11 cellular contexts compared by ENCODE assay signal in the genomic region with DNA sequence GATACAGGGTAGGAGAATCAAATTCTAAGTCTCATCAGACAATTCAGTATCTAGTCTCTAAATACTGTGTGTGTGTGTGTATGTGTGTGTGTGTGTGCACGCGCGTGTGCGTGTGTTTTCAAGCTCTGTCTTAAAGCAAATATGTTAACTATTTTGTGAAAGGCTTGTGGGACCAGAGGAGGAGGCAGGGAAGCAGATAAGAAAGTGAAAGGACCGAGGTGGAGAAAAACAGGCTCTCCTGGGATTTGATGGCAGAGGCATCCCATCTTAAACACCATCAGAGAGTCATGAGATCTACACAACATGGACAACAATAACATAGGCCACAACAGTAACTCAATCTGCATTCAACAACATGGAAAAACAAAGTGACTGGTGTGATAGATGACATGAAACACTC.
A peak's percentile ranks its signal among the peaks of the same experiment; 100 is the strongest.
DNase-seq lines count a peak whose midpoint lies in the region; ATAC-seq and TF ChIP-seq lines count a peak whose summit lies in the region.
"Had no signal": no experiment of that assay in that cellular context is flagged by ENCODE, and none has a peak within 500 bp of the region (broad histone marks: within the 10 kb centered on the region; RNA-seq: fewer than 3 reads in every experiment).

No MANE protein-coding gene starts in this region.

- H3K4ac ChIP-seq in mesendoderm (ENCODE audit: low read depth, low read length): no peak overlapping the region

- no peak overlapping the region for H2BK15ac ChIP-seq in mesendoderm (replicated peaks; ENCODE audit: low read depth)

- H3K27ac ChIP-seq in breast epithelium: peak overlapping the region; percentile 23 to 30
- no peak overlapping the region for H3K27ac ChIP-seq in mammary epithelial cell (ENCODE audit: insufficient read depth, low read depth, low read length)
- H3K27ac ChIP-seq in mesendoderm (ENCODE audit: low read depth, low read length): peak overlapping the region; percentile 67
- peak overlapping the region; percentile 6 to 13 for H3K27ac ChIP-seq in uterus

- dilution Hi-C loops in mammary epithelial cell (cut with HindIII; ENCODE audit: low sequenced_read_pairs): no loop called here

- H3K36me3 Mint-ChIP-seq in activated naive CD8-positive, alpha-beta T cell treated with anti-CD3 and anti-CD28 coated beads, Interleukin-2, amount 10 ng/mL, durations not matched to agents 7 days and 5 days: peaks cover 29% of the 10 kb centered on the region

- H3K4me2 ChIP-seq in mammary epithelial cell (ENCODE audit: insufficient read depth, low read depth, low read length) (no peak overlapping the region), mesendoderm (ENCODE audit: low read length) (no peak overlapping the region)

- no peaks in the 10 kb centered on the region for H4K20me1 ChIP-seq in mammary epithelial cell (ENCODE audit: insufficient read depth, low read length)

- peak overlapping the region; percentile 6 for H2BK5ac ChIP-seq in mesendoderm (ENCODE audit: low read length)

- H3K4me1 ChIP-seq in breast epithelium: peaks cover 0 to 8% of the 10 kb centered on the region in 2 donors
- H3K4me1 ChIP-seq in mammary epithelial cell (ENCODE audit: insufficient read depth, low read length): peaks cover 9% of the 10 kb centered on the region
- H3K4me1 ChIP-seq in mesendoderm (ENCODE audit: control insufficient read depth, low read depth, low read length): peaks cover 25% of the 10 kb centered on the region
- peaks cover 5 to 7% of the 10 kb centered on the region in 2 donors for H3K4me1 ChIP-seq in uterus

- H3K79me2 ChIP-seq in mammary epithelial cell (ENCODE audit: insufficient read depth, low read length) (peaks cover 28% of the 10 kb centered on the region), mesendoderm (ENCODE audit: control insufficient read depth, insufficient read depth, low read length) (no peaks in the 10 kb centered on the region)

- peak overlapping the region; percentile 41 for H4K8ac ChIP-seq in mesendoderm (ENCODE audit: low read depth, low read length)

- in situ Hi-C loops in mammary epithelial cell (cut with MboI; ENCODE audit: low sequenced_read_pairs in 2 of 2): no loop called here

- H3K56ac ChIP-seq in mesendoderm (ENCODE audit: low read length): no peak overlapping the region

- no peaks in the 10 kb centered on the region for H3K9me3 Mint-ChIP-seq in activated naive CD8-positive, alpha-beta T cell treated with anti-CD3 and anti-CD28 coated beads, Interleukin-2, amount 10 ng/mL, durations not matched to agents 7 days and 5 days

- intact Hi-C loops in breast epithelium (cut with DNase I; ENCODE audit: low total_unique reads) (no loop called here), mammary epithelial cell (cut with micrococcal nuclease) (no loop called here), uterus (cut with DNase I; ENCODE audit: low total_unique reads) (no loop called here)

- H4K5ac ChIP-seq in mesendoderm (ENCODE audit: low read length): no peak overlapping the region

- POLR2A ChIA-PET in activated naive CD8-positive, alpha-beta T cell treated with anti-CD3 and anti-CD28 coated beads, Interleukin-2, amount 10 ng/mL, durations not matched to agents 7 days and 5 days (lab: Charles Lee): interaction anchor here (0.8 to 3.5 kb wide), 6 partner anchors 8 to 67 kb away, joined by 3 to 10 read pairs (median 4); a partner anchor contains a TSS

- peaks cover 86% of the 10 kb centered on the region for H3K4me1 Mint-ChIP-seq in activated naive CD8-positive, alpha-beta T cell treated with anti-CD3 and anti-CD28 coated beads, Interleukin-2, amount 10 ng/mL, durations not matched to agents 7 days and 5 days

- no peak for ATAC-seq in activated naive CD8-positive, alpha-beta T cell treated with anti-CD3 and anti-CD28 coated beads, Interleukin-2, amount 10 ng/mL, durations not matched to agents 7 days and 5 days (ENCODE audit: low read depth)
- no peak for ATAC-seq in HG02763 (IDR thresholded peaks at IDR 0.05; ENCODE audit: unreplicated experiment)
- ATAC-seq in GM19463 (IDR thresholded peaks at IDR 0.05; ENCODE audit: unreplicated experiment): no peak
- ATAC-seq: heart right ventricle had no signal

- TF ChIP-seq POLR2A in breast epithelium (IDR thresholded peaks at IDR 0.05): no peak
- TF ChIP-seq POLR2A in uterus (IDR thresholded peaks at IDR 0.05): no peak

- H3K4me3 Mint-ChIP-seq in activated naive CD8-positive, alpha-beta T cell treated with anti-CD3 and anti-CD28 coated beads, Interleukin-2, amount 10 ng/mL, durations not matched to agents 7 days and 5 days: peak overlapping the region; percentile 78

- peak overlapping the region; percentile 86 for H3K18ac ChIP-seq in mesendoderm (ENCODE audit: low read length)

- peaks cover 5% of the 10 kb centered on the region for H3K79me1 ChIP-seq in mesendoderm (ENCODE audit: low read length)

- H2AFZ ChIP-seq in mammary epithelial cell (ENCODE audit: low read depth, low read length): no peak overlapping the region

- peak overlapping the region; percentile 93 for H3K27ac Mint-ChIP-seq in activated naive CD8-positive, alpha-beta T cell treated with anti-CD3 and anti-CD28 coated beads, Interleukin-2, amount 10 ng/mL, durations not matched to agents 7 days and 5 days

- H3K4me3 ChIP-seq in breast epithelium: no peak overlapping the region
- H3K4me3 ChIP-seq in mammary epithelial cell (replicated peaks in 1 of 3; ENCODE audit: insufficient read depth in 1 of 3, low read depth in 2 of 3, low read length in 3 of 3): no peak overlapping the region
- H3K4me3 ChIP-seq in mesendoderm (ENCODE audit: low read length): no peak overlapping the region
- no peak overlapping the region for H3K4me3 ChIP-seq in uterus
- H3K4me3 ChIP-seq: heart right ventricle had no signal

- no peaks in the 10 kb centered on the region for H3K9me3 ChIP-seq in breast epithelium
- H3K9me3 ChIP-seq in mammary epithelial cell (replicated peaks; ENCODE audit: insufficient read depth, low read length): no peaks in the 10 kb centered on the region
- no peaks in the 10 kb centered on the region for H3K9me3 ChIP-seq in uterus
- H3K9me3 ChIP-seq: heart right ventricle had no signal

- no peak overlapping the region for H2AK5ac ChIP-seq in mesendoderm (ENCODE audit: low read length)

- H2BK120ac ChIP-seq in mesendoderm (ENCODE audit: low read depth, low read length): no peak overlapping the region

- no peaks in the 10 kb centered on the region for H3K27me3 Mint-ChIP-seq in activated naive CD8-positive, alpha-beta T cell treated with anti-CD3 and anti-CD28 coated beads, Interleukin-2, amount 10 ng/mL, durations not matched to agents 7 days and 5 days

- H3K36me3 ChIP-seq in breast epithelium (no peaks in the 10 kb centered on the region), mammary epithelial cell (ENCODE audit: insufficient read depth, low read length) (no peaks in the 10 kb centered on the region), mesendoderm (ENCODE audit: control insufficient read depth, insufficient read depth, low read length) (no peaks in the 10 kb centered on the region), uterus (no peaks in the 10 kb centered on the region)
- H3K36me3 ChIP-seq: heart right ventricle had no signal

- no peak for TF ChIP-seq CTCF in breast epithelium (IDR thresholded peaks at IDR 0.05)
- TF ChIP-seq CTCF in mammary epithelial cell (conservative IDR thresholded peaks at IDR 0.05 in 1 of 2, IDR thresholded peaks at IDR 0.05 in 1 of 2; ENCODE audit: extremely low read depth in 1 of 2, insufficient read depth in 1 of 2, low read depth in 1 of 2, low read length in 2 of 2): no peak
- TF ChIP-seq CTCF in uterus (IDR thresholded peaks at IDR 0.05): no peak

- H3K9ac ChIP-seq in mammary epithelial cell (ENCODE audit: insufficient read depth, low read length): no peak overlapping the region
- no peak overlapping the region for H3K9ac ChIP-seq in mesendoderm (ENCODE audit: low read length)

- H3K27me3 ChIP-seq in breast epithelium (no peaks in the 10 kb centered on the region), mammary epithelial cell (ENCODE audit: insufficient read depth, low read length) (no peaks in the 10 kb centered on the region), mesendoderm (ENCODE audit: insufficient read depth, low read length, poor library complexity) (no peaks in the 10 kb centered on the region), uterus (no peaks in the 10 kb centered on the region)
- H3K27me3 ChIP-seq: heart right ventricle had no signal

- BruUV-seq in mammary epithelial cell (replicated peaks; lab: Mats Ljungman, UMichigan): no TSS peak

- DNase-seq in breast epithelium (ENCODE audit: low spot score in 2 of 2) (no peak), mammary epithelial cell (no peak), mesendoderm (peak; percentile 70), uterus (no peak), NCI-H748 treated with DMSO at 0.1 percent for 48 hours (lab: John Stamatoyannopoulos, UW) (no peak)
- DNase-seq in activated naive CD8-positive, alpha-beta T cell treated with anti-CD3 and anti-CD28 coated beads, Interleukin-2, amount 10 ng/mL, durations not matched to agents 7 days and 5 days: no peak
- DNase-seq: AML-193, HCEC 1CT, heart right ventricle had no signal

- CTCF ChIA-PET in mammary epithelial cell (lab: Charles Lee; ENCODE audit: low non-redundant PET): no interaction called here

- H3K23ac ChIP-seq in mesendoderm (ENCODE audit: low read length): no peak overlapping the region

- WGBS in mammary epithelial cell (ENCODE audit: low coverage, missing lambda C conversion rate): 91% methylated on average over 5 of the region's 5 CpGs
- no CpG with 5 or more reads among the region's 5 CpGs for WGBS in mesendoderm (ENCODE audit: extremely low coverage, insufficient coverage, low lambda C conversion rate)
